In genomic region chr1:116538527-116538926, GRCh38 we compare ENCODE assay signal across 8 cellular contexts. TPM values are rescaled to one million over a fixed set of nuclear protein-coding genes. Genes with fewer than 3 reads are reported as not detected.
DNase-seq lines count a peak whose midpoint lies in the region; ATAC-seq, FAIRE-seq and TF ChIP-seq lines count a peak whose summit lies in the region.

No MANE protein-coding gene starts in this region.

- TF ChIP-seq CTCF in K562 (IDR thresholded peaks at IDR 0.05 in 2 of 3, conservative IDR thresholded peaks at IDR 0.05 in 1 of 3; ENCODE audit: insufficient read depth in 2 of 3, low read depth in 1 of 3, low read length in 3 of 3), result no peak
- no peak for TF ChIP-seq CTCF in progenitor cell of endocrine pancreas (IDR thresholded peaks at IDR 0.05; ENCODE audit: unreplicated experiment)

- no peaks in the 10 kb centered on the region for H4K20me1 ChIP-seq in K562 (replicated peaks; ENCODE audit: control insufficient read depth, insufficient read depth, low read length)

- H2AFZ ChIP-seq in K562 (ENCODE audit: low read depth, low read length), result no peak overlapping the region

- H3K4me1 Mint-ChIP-seq in progenitor cell of endocrine pancreas (ENCODE audit: low read depth), result no peaks in the 10 kb centered on the region

- CTCF ChIA-PET in K562 (lab: Yijun Ruan, JAX; ENCODE audit: low intra/inter-chr PET ratio), result no interaction called here

- intact Hi-C loops in K562 (cut with micrococcal nuclease), result no loop called here

- H3K4me1 ChIP-seq in K562 (replicated peaks in 1 of 2; ENCODE audit: control insufficient read depth in 2 of 2, insufficient read depth in 2 of 2, low read length in 2 of 2), result peaks cover 0 to 4% of the 10 kb centered on the region in 2 experiments; a peak in 1 of 5 replicates

- TF ChIP-seq RAD21 in K562 (CRISPR knock-in tag; conservative IDR thresholded peaks at IDR 0.05 in 1 of 2, IDR thresholded peaks at IDR 0.05 in 1 of 2), result no peak

- no peaks in the 10 kb centered on the region for H3K9me3 ChIP-seq in K562 (replicated peaks; ENCODE audit: control insufficient read depth, insufficient read depth, low read depth, low read length)

- no peak for FAIRE-seq in K562 (lab: Jason Lieb, UNC)

- DNase-seq in LHCN-M2 (ENCODE audit: low read depth) (peak; percentile 75), K562 (ENCODE audit: extremely low read depth in 1 of 4, low spot score in 3 of 4) (peak in 2 of 4 experiments; percentile 42 to 45), stromal cell of bone marrow (ENCODE audit: low read depth) (peak; percentile 11), NCI-H1436 treated with DMSO at 0.1 percent for 48 hours (lab: John Stamatoyannopoulos, UW) (no peak), progenitor cell of endocrine pancreas (ENCODE audit: low spot score, unreplicated experiment) (no peak), SKM-1 treated with dmso at 0.1 percent for 144 hours (lab: John Stamatoyannopoulos, UW; ENCODE audit: unreplicated experiment) (no peak)

- no peak overlapping the region for H3K4me3 ChIP-seq in K562

- peaks cover 7% of the 10 kb centered on the region for H3K9me3 Mint-ChIP-seq in progenitor cell of endocrine pancreas (ENCODE audit: low read depth)

- no peak for TF ChIP-seq EP300 in K562 (IDR thresholded peaks at IDR 0.05; ENCODE audit: low read length)

- H3K27ac Mint-ChIP-seq in progenitor cell of endocrine pancreas, result no peak overlapping the region

- H3K27me3 ChIP-seq in K562 (ENCODE audit: control insufficient read depth in 2 of 2, insufficient read depth in 2 of 2, low read length in 2 of 2), result no peaks in the 10 kb centered on the region

- POLR2A ChIA-PET in K562 (lab: Yijun Ruan, JAX), result no interaction called here

- ATAC-seq in GM18498 (IDR thresholded peaks at IDR 0.05; ENCODE audit: unreplicated experiment), result peak; percentile 77
- peak; percentile 71 for ATAC-seq in GM21619 (IDR thresholded peaks at IDR 0.05; ENCODE audit: unreplicated experiment)
- peak; percentile 68 for ATAC-seq in K562

- TF ChIP-seq POLR2A in K562 (conservative IDR thresholded peaks at IDR 0.05), result no peak

- no peak overlapping the region for H3K9ac ChIP-seq in K562 (ENCODE audit: insufficient read depth in 1 of 2, low read depth in 2 of 2, low read length in 2 of 2)

- H3K79me2 ChIP-seq in K562 (ENCODE audit: control insufficient read depth, insufficient read depth, low read length), result no peaks in the 10 kb centered on the region

- peaks cover 85% of the 10 kb centered on the region for H3K36me3 ChIP-seq in K562 (ENCODE audit: control insufficient read depth, insufficient read depth, low read length)

- in situ Hi-C loops in K562 (cut with MboI), result no loop called here

- H3K4me2 ChIP-seq in K562 (ENCODE audit: insufficient read depth, low read length), result no peak overlapping the region

- H3K4me3 Mint-ChIP-seq in progenitor cell of endocrine pancreas (ENCODE audit: low read depth), result no peak overlapping the region

- H3K27ac ChIP-seq in K562 (ENCODE audit: extremely low read depth, low read depth, low read length), result no peak overlapping the region

- no peaks in the 10 kb centered on the region for H3K9me1 ChIP-seq in K562 (ENCODE audit: control insufficient read depth, insufficient read depth, low read length)

- 93% methylated on average over 1 of the region's 1 CpG for WGBS in K562 (ENCODE audit: insufficient coverage, low coverage, missing lambda C conversion rate)

- H3K36me3 Mint-ChIP-seq in progenitor cell of endocrine pancreas (ENCODE audit: insufficient read depth), result peaks cover 27% of the 10 kb centered on the region

- BruUV-seq in K562 (replicated peaks; lab: Mats Ljungman, UMichigan), result no TSS peak

- H3K27me3 Mint-ChIP-seq in progenitor cell of endocrine pancreas, result no peaks in the 10 kb centered on the region

TF ChIP-seq in K562, 482 proteins besides CTCF, POLR2A, EP300 and RAD21 (continues in another document):
- TF ChIP-seq JUN (IDR thresholded peaks at IDR 0.05; ENCODE audit: borderline replicate concordance, low read depth, low read length) (peak; percentile 78), JUN (CRISPR knock-in tag; IDR thresholded peaks at IDR 0.05; ENCODE audit: borderline replicate concordance) (no peak), STAG1 (CRISPR knock-in tag; IDR thresholded peaks at IDR 0.05; ENCODE audit: borderline replicate concordance) (no peak), EP400 (IDR thresholded peaks at IDR 0.05) (no peak), RERE (CRISPR knock-in tag; IDR thresholded peaks at IDR 0.05; ENCODE audit: borderline replicate concordance) (no peak), CBFA2T2 (conservative IDR thresholded peaks at IDR 0.05) (peak; percentile 56), RBM17 (IDR thresholded peaks at IDR 0.05; ENCODE audit: borderline replicate concordance, low read depth, low read length) (no peak), MAX (CRISPR knock-in tag; IDR thresholded peaks at IDR 0.05) (no peak), RUNX1 (IDR thresholded peaks at IDR 0.05; ENCODE audit: low read depth) (no peak), CREB3L1 (IDR thresholded peaks at IDR 0.05; ENCODE audit: borderline replicate concordance, low read depth) (no peak)

RNA-seq across cellular contexts. Expression of gene CD58, which starts 32.3 kb away (rescaled TPM):
- total RNA-seq in LHCN-M2 (2014; rRNA removed), result 11.5 and 13.8 TPM in 2 replicates
- polyA plus RNA-seq in LHCN-M2 (2012), result 7.6 TPM
- total RNA-seq in K562 (2011; cell fraction: chromatin; rRNA removed; ENCODE audit: low replicate concordance), result 43.8 and 80.5 TPM in 2 replicates
- 32.9 and 38.5 TPM in 2 replicates for total RNA-seq in K562 (2011; cell fraction: nucleolus; rRNA removed)
- total RNA-seq in K562 (2011; cell fraction: nucleoplasm; rRNA removed), result 55.1 and 71.8 TPM in 2 replicates
- total RNA-seq in K562 (2014; rRNA removed), result 18.1 and 20.6 TPM in 2 replicates
- total RNA-seq in K562 (2014; rRNA removed; fragmentation: Illumina TruSeq; extraction: Trizol), result 38.9 and 44.3 TPM in 2 replicates
- 32.6 and 37.4 TPM in 2 replicates for total RNA-seq in K562 (2015; rRNA removed; fragmentation: Illumina TruSeq; extraction: Trizol)
- total RNA-seq in K562 (2021), result 22.6 and 23.1 TPM in 2 replicates
- polyA plus RNA-seq in K562 (2011; rRNA removed), result 63.1 and 113 TPM in 2 replicates
- polyA plus RNA-seq in K562 (2011; cell fraction: cytosol; rRNA removed), result 26.9 and 29.8 TPM in 2 replicates
- 35.4 and 45.0 TPM in 2 replicates for polyA plus RNA-seq in K562 (2011; cell fraction: nucleus; rRNA removed)
- 27.1 and 33.9 TPM in 2 replicates for polyA plus RNA-seq in K562 (2012)
- 49.0 and 53.2 TPM in 2 replicates for polyA plus RNA-seq in K562 (2014; fragmentation: Illumina TruSeq; extraction: Trizol)
- polyA plus RNA-seq in K562 (2014; fragmentation: Nextera tagmentation; extraction: Ambion mirVana), result 10 to 100 TPM; 24.6 to 33.0 TPM
- 40.9 and 45.0 TPM in 2 replicates for polyA plus RNA-seq in K562 (2014; rRNA removed)
- 43.3 and 57.6 TPM in 2 replicates for polyA minus RNA-seq in K562 (2011; rRNA and poly(A)+ RNA removed)
- 11.0 and 23.7 TPM in 2 replicates for polyA minus RNA-seq in K562 (2011; cell fraction: cytosol; rRNA and poly(A)+ RNA removed)
- 27.6 and 28.0 TPM in 2 replicates for polyA minus RNA-seq in K562 (2011; cell fraction: nucleus; rRNA and poly(A)+ RNA removed)
- total RNA-seq in progenitor cell of endocrine pancreas, result 7.0 and 7.4 TPM in 2 replicates

Comparison
In these comparisons a context has a peak if more than half of its experiments do, and no peak if none do; other contexts are left out.
1. DNase-seq: peak in LHCN-M2 (single experiment) and stromal cell of bone marrow (single experiment); none in NCI-H1436 treated with DMSO at 0.1 percent for 48 hours (single experiment), progenitor cell of endocrine pancreas (single experiment) and SKM-1 treated with dmso at 0.1 percent for 144 hours (single experiment).
2. Peak in every context shown above with its lines, with median percentiles within 50 percentile points of each other: ATAC-seq.